Comparison of ENCODE assay signal across 8 cellular contexts in genomic region chr7:142808461-142808801, GRCh38. TPM values are rescaled to one million over a fixed set of nuclear protein-coding genes. Genes with fewer than 3 reads are reported as not detected.
A peak's percentile ranks its signal among the peaks of the same experiment; 100 is the strongest.
DNase-seq lines count a peak whose midpoint lies in the region; ATAC-seq and TF ChIP-seq lines count a peak whose summit lies in the region.

No MANE protein-coding gene starts in this region.

- intact Hi-C loops in breast epithelium (cut with DNase I; ENCODE audit: low total_unique reads), result no loop called here

- H3K4me2 ChIP-seq in OCI-LY3 (ENCODE audit: low read length) (peak overlapping the region; percentile 82), osteoblast (ENCODE audit: insufficient read depth, low read length) (no peak overlapping the region)

- H3K4me1 ChIP-seq in OCI-LY3 (ENCODE audit: low read length) (peaks cover 77% of the 10 kb centered on the region), osteoblast (ENCODE audit: insufficient read depth, low read length) (peaks cover 34% of the 10 kb centered on the region), breast epithelium (no peaks in the 10 kb centered on the region)

- peaks cover 17% of the 10 kb centered on the region for H3K36me3 ChIP-seq in OCI-LY3 (replicated peaks; ENCODE audit: low read depth, low read length)
- H3K36me3 ChIP-seq in osteoblast (ENCODE audit: insufficient read depth, low read length), result no peaks in the 10 kb centered on the region
- no peaks in the 10 kb centered on the region for H3K36me3 ChIP-seq in breast epithelium

- H3K9ac ChIP-seq in OCI-LY3 (ENCODE audit: low read length), result peak overlapping the region; percentile 82

- H3K27ac ChIP-seq in OCI-LY3 (ENCODE audit: low read length) (peak overlapping the region; percentile 99), osteoblast (ENCODE audit: low read depth, low read length) (peak overlapping the region; percentile 62), breast epithelium (no peak overlapping the region)

- H3K4me3 ChIP-seq in OCI-LY3 (ENCODE audit: low read length), result peak overlapping the region; percentile 47
- H3K4me3 ChIP-seq in osteoblast (ENCODE audit: insufficient read depth, low read length), result no peak overlapping the region
- no peak overlapping the region for H3K4me3 ChIP-seq in breast epithelium

- DNase-seq in osteoblast (ENCODE audit: insufficient read length, low spot score, missing footprints) (no peak), HPDE6-E6E7 (ENCODE audit: extremely low spot score) (no peak), islet precursor cell (no peak), NK-92 (lab: John Stamatoyannopoulos, UW; ENCODE audit: unreplicated experiment) (no peak), breast epithelium (ENCODE audit: low spot score in 2 of 2) (no peak)

- no peak overlapping the region for H2AFZ ChIP-seq in OCI-LY3 (ENCODE audit: low read depth, low read length)
- H2AFZ ChIP-seq in osteoblast (ENCODE audit: low read length), result no peak overlapping the region

- H3K27me3 ChIP-seq in OCI-LY3 (ENCODE audit: low read depth, low read length) (no peaks in the 10 kb centered on the region; the same call in 1 of the 2 replicates), osteoblast (ENCODE audit: insufficient read depth, low read length) (peaks cover 4% of the 10 kb centered on the region), breast epithelium (peaks cover 0 to 16% of the 10 kb centered on the region in 2 donors)

- no peak for TF ChIP-seq POLR2A in breast epithelium (IDR thresholded peaks at IDR 0.05)

- H3K9me3 ChIP-seq in OCI-LY3 (ENCODE audit: insufficient read depth, low read length), result peaks cover 16% of the 10 kb centered on the region
- H3K9me3 ChIP-seq in osteoblast (ENCODE audit: low read depth, low read length), result no peaks in the 10 kb centered on the region
- no peaks in the 10 kb centered on the region for H3K9me3 ChIP-seq in breast epithelium

- no peak for TF ChIP-seq CTCF in OCI-LY3 (IDR thresholded peaks at IDR 0.05; ENCODE audit: low read depth, low read length)
- TF ChIP-seq CTCF in osteoblast (IDR thresholded peaks at IDR 0.05; ENCODE audit: extremely low read depth, low read depth, low read length), result no peak
- no peak for TF ChIP-seq CTCF in breast epithelium (IDR thresholded peaks at IDR 0.05)

- ATAC-seq in GM19025 (IDR thresholded peaks at IDR 0.05; ENCODE audit: low read depth, unreplicated experiment) (peak; percentile 18), HG02763 (IDR thresholded peaks at IDR 0.05; ENCODE audit: unreplicated experiment) (peak; percentile 24)

- H4K20me1 ChIP-seq in OCI-LY3 (ENCODE audit: insufficient read depth, low read length), result no peaks in the 10 kb centered on the region
- no peaks in the 10 kb centered on the region for H4K20me1 ChIP-seq in osteoblast (ENCODE audit: insufficient read depth, low read length)

- H3K79me2 ChIP-seq in OCI-LY3 (ENCODE audit: low read length), result no peaks in the 10 kb centered on the region
- H3K79me2 ChIP-seq in osteoblast (ENCODE audit: insufficient read depth, low read length), result no peaks in the 10 kb centered on the region

RNA-seq across cellular contexts. Expression of gene PRSS2, which starts 37.7 kb away (rescaled TPM):
- total RNA-seq in osteoblast, result not detected in 2 replicates
- total RNA-seq in breast epithelium, result not detected

RNA-seq across cellular contexts. Expression of gene EPHB6, which starts 46.4 kb away (rescaled TPM):
- total RNA-seq in osteoblast, result 2.4 and 4.0 TPM in 2 replicates
- total RNA-seq in breast epithelium, result 10 to 100 TPM in 2 of 3 donors, 1 to 10 TPM in 1; 5.2 to 29.8 (median 29.6) TPM

RNA-seq across cellular contexts. Expression of gene PRSS1, which starts 59.2 kb away (rescaled TPM):
- total RNA-seq in osteoblast (not detected in 2 replicates), breast epithelium (not detected)

Comparison
In these comparisons a context has a peak if more than half of its experiments do, and no peak if none do; other contexts are left out.
1. H3K27ac ChIP-seq: peak in OCI-LY3 (single experiment) and osteoblast (single experiment); none in breast epithelium (0 of 2).